Comparison of ENCODE assay signal across 13 cellular contexts in genomic region chr5:107799306-107799705, GRCh38.
"Had no signal": no experiment of that assay in that cellular context is flagged by ENCODE, and none has a peak within 500 bp of the region (broad histone marks: within the 10 kb centered on the region; RNA-seq: fewer than 3 reads in every experiment).

No MANE protein-coding gene starts in this region.

- H3K36me3 ChIP-seq: brain microvascular endothelial cell, lower lobe of right lung had no signal

- H3K4me3 ChIP-seq: lower lobe of right lung, skin epidermis had no signal

- ATAC-seq: effector memory CD8-positive, alpha-beta T cell; left cardiac atrium; lower lobe of right lung had no signal

- H3K27me3 ChIP-seq: brain microvascular endothelial cell had no signal

- FAIRE-seq: urothelium cell line had no signal

- DNase-seq: activated CD4-positive, alpha-beta T cell treated with anti-CD3 and anti-CD28 coated beads, Interleukin-2, amount 50 U/mL, for 4 hours; activated CD4-positive, CD25-positive, alpha-beta regulatory T cell treated with anti-CD3 and anti-CD28 coated beads, Interleukin-2, amount 50 U/mL, for 72 hours; activated effector memory CD4-positive, alpha-beta T cell treated with anti-CD3 and anti-CD28 coated beads, Interleukin-2, amount 50 U/mL, for 16 hours; activated T-cell treated with anti-CD3 and anti-CD28 coated beads, Interleukin-2, amount 50 U/mL, for 24 hours; brain microvascular endothelial cell; effector memory CD8-positive, alpha-beta T cell; hippocampal formation; left cardiac atrium; lower lobe of right lung; posterior cingulate gyrus had no signal

- H3K27ac ChIP-seq: brain microvascular endothelial cell, epithelial cell of prostate, lower lobe of right lung, skin epidermis had no signal

- H3K4me1 ChIP-seq: lower lobe of right lung had no signal

- H3K9me3 ChIP-seq: lower lobe of right lung had no signal
